ENCODE assay signal across 8 cellular contexts in genomic region chr3:71581981-71582611, GRCh38. TPM values are rescaled to one million over a fixed set of nuclear protein-coding genes. Genes with fewer than 3 reads are reported as not detected.
DNase-seq lines count a peak whose midpoint lies in the region; ATAC-seq and TF ChIP-seq lines count a peak whose summit lies in the region.

No MANE protein-coding gene starts in this region.

- H3K27ac ChIP-seq in HUES64 (ENCODE audit: low read depth, low read length): no peak overlapping the region
- peak overlapping the region; percentile 89 to 100 (median 97) for H3K27ac ChIP-seq in body of pancreas

- H3K4me3 ChIP-seq in HUES64 (ENCODE audit: low read length): peak overlapping the region; percentile 67
- peak overlapping the region; percentile 49 to 60 for H3K4me3 ChIP-seq in body of pancreas
- H3K4me3 ChIP-seq in iPS-11a (ENCODE audit: low read depth, low read length): peak overlapping the region; percentile 69
- H3K4me3 ChIP-seq in retinal pigment epithelial cell (ENCODE audit: low read length): peak overlapping the region; percentile 85

- H3K27me3 ChIP-seq in HUES64 (ENCODE audit: insufficient read depth, low read length) (peaks cover 32% of the 10 kb centered on the region), body of pancreas (no peaks in the 10 kb centered on the region)

- DNase-seq in ACHN (peak; percentile 61), T-helper 2 cell (peak in 3 of 5 experiments; percentile 5 to 46 (median 25)), body of pancreas (peak; percentile 52 to 70 (median 64)), retinal pigment epithelial cell (ENCODE audit: low read depth) (no peak), dedifferentiated amniotic fluid mesenchymal stem cell (ENCODE audit: extremely low spot score) (no peak)

- ATAC-seq in body of pancreas: peak; percentile 10
- ATAC-seq in GM21576 (IDR thresholded peaks at IDR 0.05; ENCODE audit: unreplicated experiment): no peak

- H3K36me3 ChIP-seq in HUES64 (ENCODE audit: insufficient read depth, low read length): no peaks in the 10 kb centered on the region
- no peaks in the 10 kb centered on the region for H3K36me3 ChIP-seq in body of pancreas (replicated peaks in 1 of 2; ENCODE audit: insufficient read depth in 1 of 2, low read depth in 2 of 2)

- in situ Hi-C loops in ACHN (cut with HindIII; ENCODE audit: low pct_ligation_motif_present, low pct_unique_long_range_greater_than_20kb, low sequenced_read_pairs): no loop called here

- H3K9me3 ChIP-seq in HUES64 (ENCODE audit: insufficient read depth, low read depth, low read length) (no peaks in the 10 kb centered on the region), body of pancreas (no peaks in the 10 kb centered on the region)

- TF ChIP-seq CTCF in body of pancreas (IDR thresholded peaks at IDR 0.05) (no peak), retinal pigment epithelial cell (conservative IDR thresholded peaks at IDR 0.05; ENCODE audit: low read depth, low read length) (no peak)

- TF ChIP-seq POLR2A in body of pancreas (IDR thresholded peaks at IDR 0.05): peak; percentile 10 to 65 (median 60)

- peak overlapping the region; percentile 82 for H3K9ac ChIP-seq in HUES64 (ENCODE audit: low read depth, low read length)

- intact Hi-C loops in body of pancreas (cut with DNase I): no loop called here

- H3K4me1 ChIP-seq in HUES64 (ENCODE audit: insufficient read depth, low read length): peaks cover 29% of the 10 kb centered on the region
- peaks cover 57% of the 10 kb centered on the region for H3K4me1 ChIP-seq in body of pancreas

- WGBS in HUES64: under 1% methylated on average over 62 of the region's 62 CpGs
- 0 to 1% methylated on average over 26 to 60 of the region's 62 CpGs for WGBS in body of pancreas, 2 donors

RNA-seq across cellular contexts. Expression of gene FOXP1, which starts 1.4 kb away (rescaled TPM):
- polyA plus RNA-seq in HUES64 (2013, experiment 1 of 2): 19.3 TPM
- polyA plus RNA-seq in HUES64 (2013, experiment 2 of 2): 18.6 TPM
- total RNA-seq in body of pancreas: 10 to 100 TPM; 85.7 to 86.1 TPM

Comparison
In these comparisons a context has a peak if more than half of its experiments do, and no peak if none do; other contexts are left out.
1. DNase-seq: peak in ACHN (single experiment), T-helper 2 cell (3 of 5) and body of pancreas (4 of 4); none in retinal pigment epithelial cell (single experiment) and dedifferentiated amniotic fluid mesenchymal stem cell (single experiment).
2. Peak in every context shown above with its lines, with median percentiles within 50 percentile points of each other: H3K4me3 ChIP-seq.